1 cellular context compared by ENCODE assay signal in the genomic region with DNA sequence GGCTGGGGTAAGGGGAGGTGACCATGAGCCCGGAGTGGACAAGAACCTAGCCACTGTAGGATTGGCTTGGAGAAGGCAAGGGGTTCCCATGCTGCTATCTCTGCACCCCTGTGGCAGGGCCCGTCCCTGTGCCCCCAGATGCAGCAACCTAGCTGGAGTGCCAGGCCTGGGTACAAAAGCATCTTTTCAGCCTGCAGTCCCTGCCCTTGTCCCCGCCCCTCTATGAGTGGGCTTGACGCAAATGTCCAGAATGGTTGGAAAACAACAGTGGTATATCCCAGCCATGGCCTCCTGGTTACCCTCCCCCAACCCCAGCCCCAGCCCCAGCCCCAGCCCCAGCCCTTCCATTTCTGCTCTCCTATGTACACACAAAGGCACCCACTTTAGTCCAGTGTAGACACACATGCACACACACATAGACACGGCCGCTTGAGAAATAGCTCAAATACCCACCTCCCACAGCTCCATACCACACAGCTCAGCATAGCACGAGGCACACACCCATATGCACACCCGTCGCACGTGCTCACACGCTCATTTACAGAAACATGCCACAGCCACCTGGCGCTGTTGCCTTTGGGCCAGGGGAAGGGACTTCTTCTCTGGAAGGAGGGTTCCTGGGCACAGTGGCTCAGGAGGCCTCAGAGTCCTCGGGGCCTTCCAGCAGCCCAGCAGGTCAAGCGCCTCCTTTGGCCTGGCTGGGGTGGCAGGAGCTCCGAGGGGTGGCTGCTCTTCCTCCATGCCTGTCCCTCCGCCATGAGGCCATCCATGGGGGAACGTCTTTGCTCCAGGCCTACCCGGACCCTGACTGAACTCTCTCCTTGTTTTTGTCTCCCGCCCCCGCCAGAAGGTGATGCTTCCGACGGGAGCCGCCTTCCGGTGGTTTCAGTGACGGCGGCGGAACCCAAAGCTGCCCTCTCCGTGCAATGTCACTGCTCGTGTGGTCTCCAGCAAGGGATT.
A peak's percentile ranks its signal among the peaks of the same experiment; 100 is the strongest.
TF ChIP-seq lines count a peak whose summit lies in the region.

No MANE protein-coding gene starts in this region.

TF ChIP-seq in HepG2, 621 proteins besides CTCF, POLR2A, EP300 and RAD21 (continued from another document):
- TF ChIP-seq ZNF570 (CRISPR knock-in tag; IDR thresholded peaks at IDR 0.05; ENCODE audit: borderline replicate concordance) (no peak), SSRP1 (CRISPR knock-in tag; IDR thresholded peaks at IDR 0.05) (no peak), AGO2 (optimal IDR thresholded peaks at IDR 0.05; ENCODE audit: low read depth, low read length) (peak; percentile 56)
- TF ChIP-seq, protein P1, sequence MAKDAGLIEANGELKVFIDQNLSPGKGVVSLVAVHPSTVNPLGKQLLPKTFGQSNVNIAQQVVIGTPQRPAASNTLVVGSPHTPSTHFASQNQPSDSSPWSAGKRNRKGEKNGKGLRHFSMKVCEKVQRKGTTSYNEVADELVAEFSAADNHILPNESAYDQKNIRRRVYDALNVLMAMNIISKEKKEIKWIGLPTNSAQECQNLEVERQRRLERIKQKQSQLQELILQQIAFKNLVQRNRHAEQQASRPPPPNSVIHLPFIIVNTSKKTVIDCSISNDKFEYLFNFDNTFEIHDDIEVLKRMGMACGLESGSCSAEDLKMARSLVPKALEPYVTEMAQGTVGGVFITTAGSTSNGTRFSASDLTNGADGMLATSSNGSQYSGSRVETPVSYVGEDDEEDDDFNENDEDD (CRISPR knock-in tag; IDR thresholded peaks at IDR 0.05; ENCODE audit: borderline replicate concordance), result no peak
